In genomic region chr10:35339946-35340345, GRCh38 we compare ENCODE assay signal across 10 cellular contexts. TPM values are rescaled to one million over a fixed set of nuclear protein-coding genes. Genes with fewer than 3 reads are reported as not detected.
DNase-seq lines count a peak whose midpoint lies in the region; ATAC-seq and TF ChIP-seq lines count a peak whose summit lies in the region.
"Had no signal": no experiment of that assay in that cellular context is flagged by ENCODE, and none has a peak within 500 bp of the region (broad histone marks: within the 10 kb centered on the region; RNA-seq: fewer than 3 reads in every experiment).

No MANE protein-coding gene starts in this region.

- H3K27ac Mint-ChIP-seq in activated naive CD4-positive, alpha-beta T cell treated with anti-CD3 and anti-CD28 coated beads, Interleukin-2, amount 50 U/mL, for 24 hours, result peak overlapping the region; percentile 94
- peak overlapping the region in 1 of 7 donors; percentile 23 for H3K27ac Mint-ChIP-seq in CD14-positive monocyte

- CTCF ChIA-PET in GM10248 (lab: Yijun Ruan, JAX), result interaction anchor here (0.8 to 1.6 kb wide), 3 partner anchors 9 to 16 kb away, joined by 3 to 4 read pairs (median 3); no protein-coding TSS in a partner anchor

- peak overlapping the region; percentile 73 for H3K4me3 Mint-ChIP-seq in activated naive CD4-positive, alpha-beta T cell treated with anti-CD3 and anti-CD28 coated beads, Interleukin-2, amount 50 U/mL, for 24 hours
- no peak overlapping the region for H3K4me3 Mint-ChIP-seq in CD14-positive monocyte

- peaks cover 2% of the 10 kb centered on the region for H3K36me3 Mint-ChIP-seq in activated naive CD4-positive, alpha-beta T cell treated with anti-CD3 and anti-CD28 coated beads, Interleukin-2, amount 50 U/mL, for 24 hours
- H3K36me3 Mint-ChIP-seq in CD14-positive monocyte, result peaks cover 4 to 16% of the 10 kb centered on the region in 2 donors

- DNase-seq in DMS 273 (lab: John Stamatoyannopoulos, UW; ENCODE audit: unreplicated experiment) (peak; percentile 36), GDM1 (lab: John Stamatoyannopoulos, UW) (no peak), CD14-positive monocyte (ENCODE audit: low spot score) (no peak), GM10248 (ENCODE audit: extremely low spot score) (no peak), OCI-M2 (lab: John Stamatoyannopoulos, UW; ENCODE audit: unreplicated experiment) (no peak)
- DNase-seq: PC-9; stimulated activated CD4-positive, alpha-beta T cell treated with anti-CD3 and anti-CD28 coated beads, Interleukin-2, amount 100 ng/mL, for 48 hours had no signal

- POLR2A ChIA-PET in GM10248 (lab: Yijun Ruan, JAX), result no interaction called here

- peaks cover 73% of the 10 kb centered on the region for H3K4me1 Mint-ChIP-seq in activated naive CD4-positive, alpha-beta T cell treated with anti-CD3 and anti-CD28 coated beads, Interleukin-2, amount 50 U/mL, for 24 hours
- peaks cover 68% of the 10 kb centered on the region for H3K4me1 Mint-ChIP-seq in CD14-positive monocyte

- TF ChIP-seq CTCF in CD14-positive monocyte (IDR thresholded peaks at IDR 0.05), result no peak
- TF ChIP-seq CTCF in GM10248 (IDR thresholded peaks at IDR 0.05; ENCODE audit: control extremely low read depth, extremely low read depth, low read depth, missing control alignments), result no peak

- H3K9me3 Mint-ChIP-seq in activated naive CD4-positive, alpha-beta T cell treated with anti-CD3 and anti-CD28 coated beads, Interleukin-2, amount 50 U/mL, for 24 hours, result no peaks in the 10 kb centered on the region
- H3K9me3 Mint-ChIP-seq in CD14-positive monocyte, result no peaks in the 10 kb centered on the region

- no peaks in the 10 kb centered on the region for H3K27me3 Mint-ChIP-seq in activated naive CD4-positive, alpha-beta T cell treated with anti-CD3 and anti-CD28 coated beads, Interleukin-2, amount 50 U/mL, for 24 hours
- peaks cover 0 to 2% (median 0%) of the 10 kb centered on the region in 3 donors for H3K27me3 Mint-ChIP-seq in CD14-positive monocyte (ENCODE audit: low read depth in 3 of 3)

- ATAC-seq in GM19397 (IDR thresholded peaks at IDR 0.05; ENCODE audit: unreplicated experiment) (peak; percentile 31), HG03108 (IDR thresholded peaks at IDR 0.05; ENCODE audit: unreplicated experiment) (peak; percentile 35)

- intact Hi-C loops in CD14-positive monocyte (cut with micrococcal nuclease), result loop anchor here in 1 of 2 donors (5.0 kb wide), 1 partner anchor 112 kb away; no protein-coding TSS in a partner anchor

RNA-seq across cellular contexts. Expression of gene CCNY, which starts 3.6 kb away (rescaled TPM):
- 10 to 100 TPM; 39.9 to 64.8 TPM for polyA plus RNA-seq in CD14-positive monocyte
